21 cellular contexts compared by ENCODE assay signal in genomic region chr6:1855890-1856289, GRCh38.
A peak's percentile ranks its signal among the peaks of the same experiment; 100 is the strongest.
DNase-seq lines count a peak whose midpoint lies in the region; ATAC-seq, FAIRE-seq and TF ChIP-seq lines count a peak whose summit lies in the region.
"Had no signal": no experiment of that assay in that cellular context is flagged by ENCODE, and none has a peak within 500 bp of the region (broad histone marks: within the 10 kb centered on the region; RNA-seq: fewer than 3 reads in every experiment).

No MANE protein-coding gene starts in this region.

- CTCF ChIA-PET in SK-N-SH (lab: Yijun Ruan, JAX) = interaction anchor here (0.6 to 2.9 kb wide), 6 partner anchors 12 to 295 kb away, joined by 3 to 15 read pairs (median 3); no protein-coding TSS in a partner anchor

- H3K4me3 ChIP-seq in Karpas-422 (ENCODE audit: low read length) = no peak overlapping the region; the same call in 1 of the 2 replicates
- no peak overlapping the region for H3K4me3 ChIP-seq in SK-N-SH (ENCODE audit: low read depth in 2 of 2, low read length in 1 of 2)
- no peak overlapping the region for H3K4me3 ChIP-seq in small intestine (ENCODE audit: low read depth in 1 of 2, low read length in 2 of 2)
- H3K4me3 ChIP-seq: thoracic aorta had no signal

- no peaks in the 10 kb centered on the region for H3K27me3 Mint-ChIP-seq in stimulated activated memory B cell treated with anti-CD40 and anti-IgM and Interleukin-4, amounts not matched to agents 10 μg/mL and 1 μg/mL and 100 μg/mL, for 72 hours
- H3K27me3 Mint-ChIP-seq: activated naive CD4-positive, alpha-beta T cell treated with anti-CD3 and anti-CD28 coated beads, Interleukin-2, amount 50 U/mL, for 24 hours; dendritic cell treated with granulocyte-macrophage colony-stimulating factor and Interleukin-4, amounts not matched to agents 40 ng/mL and 50 ng/mL, for 4 days; naive B cell had no signal

- no peak for FAIRE-seq in small intestine (lab: Jason Lieb, UNC)
- FAIRE-seq: endometrium had no signal

- peaks cover 26% of the 10 kb centered on the region for H3K4me1 Mint-ChIP-seq in stimulated activated memory B cell treated with anti-CD40 and anti-IgM and Interleukin-4, amounts not matched to agents 10 μg/mL and 1 μg/mL and 100 μg/mL, for 72 hours
- H3K4me1 Mint-ChIP-seq: activated naive CD4-positive, alpha-beta T cell treated with anti-CD3 and anti-CD28 coated beads, Interleukin-2, amount 50 U/mL, for 24 hours had no signal

- no peaks in the 10 kb centered on the region for H3K36me3 Mint-ChIP-seq in stimulated activated memory B cell treated with anti-CD40 and anti-IgM and Interleukin-4, amounts not matched to agents 10 μg/mL and 1 μg/mL and 100 μg/mL, for 72 hours

- H3K4me3 Mint-ChIP-seq in stimulated activated memory B cell treated with anti-CD40 and anti-IgM and Interleukin-4, amounts not matched to agents 10 μg/mL and 1 μg/mL and 100 μg/mL, for 72 hours = no peak overlapping the region
- H3K4me3 Mint-ChIP-seq: activated naive CD4-positive, alpha-beta T cell treated with anti-CD3 and anti-CD28 coated beads, Interleukin-2, amount 50 U/mL, for 24 hours; dendritic cell treated with granulocyte-macrophage colony-stimulating factor and Interleukin-4, amounts not matched to agents 40 ng/mL and 50 ng/mL, for 4 days had no signal

- H3K9ac ChIP-seq in Karpas-422 (ENCODE audit: low read length) (no peak overlapping the region), SK-N-SH (no peak overlapping the region)

- H3K27ac ChIP-seq in Karpas-422 (ENCODE audit: low read length) (0 out of 2 replicates have a peak overlapping the region, but pooled peaks have one; percentile 6), SK-N-SH (ENCODE audit: low read depth in 2 of 2, low read length in 1 of 2) (peak overlapping the region in 1 of 2 experiments; percentile 68; a peak in 1 of 4 replicates), small intestine (ENCODE audit: low read depth in 1 of 2, low read length in 1 of 2) (no peak overlapping the region)
- H3K27ac ChIP-seq: thoracic aorta had no signal

- H2AFZ ChIP-seq in Karpas-422 (ENCODE audit: low read length) (no peak overlapping the region), SK-N-SH (ENCODE audit: low read depth) (no peak overlapping the region)

- H3K79me2 ChIP-seq in Karpas-422 (ENCODE audit: low read length) = no peaks in the 10 kb centered on the region
- H3K79me2 ChIP-seq in SK-N-SH (ENCODE audit: insufficient read depth) = no peaks in the 10 kb centered on the region

- H3K9me3 Mint-ChIP-seq in stimulated activated memory B cell treated with anti-CD40 and anti-IgM and Interleukin-4, amounts not matched to agents 10 μg/mL and 1 μg/mL and 100 μg/mL, for 72 hours = no peaks in the 10 kb centered on the region
- H3K9me3 Mint-ChIP-seq: activated naive CD4-positive, alpha-beta T cell treated with anti-CD3 and anti-CD28 coated beads, Interleukin-2, amount 50 U/mL, for 24 hours; dendritic cell treated with granulocyte-macrophage colony-stimulating factor and Interleukin-4, amounts not matched to agents 40 ng/mL and 50 ng/mL, for 4 days; naive B cell had no signal

- no peak for TF ChIP-seq CTCF in SK-N-SH (IDR thresholded peaks at IDR 0.05)

- no peak for TF ChIP-seq EP300 in SK-N-SH (IDR thresholded peaks at IDR 0.05; ENCODE audit: borderline replicate concordance in 1 of 2, low read depth in 1 of 2, low read length in 1 of 2)

- DNase-seq in NCI-H1417 (lab: John Stamatoyannopoulos, UW) = peak in 2 of 3 experiments; percentile 33 to 64
- DNase-seq in NCI-H1417 treated with DMSO at 0.1 percent for 48 hours (lab: John Stamatoyannopoulos, UW) = no peak
- DNase-seq in Karpas-422 = no peak
- DNase-seq in SK-N-SH = no peak
- no peak for DNase-seq in iPS-NIHi7 (ENCODE audit: extremely low spot score)
- no peak for DNase-seq in posterior cingulate gyrus
- DNase-seq in small intestine = no peak
- DNase-seq: mesendoderm; NCI-H2107; occipital lobe; retina; stimulated activated CD4-positive, alpha-beta T cell treated with anti-CD3 and anti-CD28 coated beads, Interleukin-2, amount 100 ng/mL, for 48 hours; stimulated activated naive CD4-positive, alpha-beta T cell; T-helper 2 cell had no signal

- peaks cover 22% of the 10 kb centered on the region for H3K4me1 ChIP-seq in Karpas-422 (ENCODE audit: low read length)
- H3K4me1 ChIP-seq in SK-N-SH (ENCODE audit: control insufficient read depth in 1 of 2, insufficient read depth in 2 of 2, low read depth in 1 of 2, low read length in 1 of 2) = peaks cover 10 to 37% of the 10 kb centered on the region in 2 experiments; a peak in 3 of 4 replicates
- peaks cover 0 to 5% of the 10 kb centered on the region in 2 donors for H3K4me1 ChIP-seq in small intestine (ENCODE audit: control insufficient read depth in 2 of 2, insufficient read depth in 1 of 2, low read depth in 1 of 2, low read length in 1 of 2)

- peak overlapping the region; percentile 14 for H3K27ac Mint-ChIP-seq in stimulated activated memory B cell treated with anti-CD40 and anti-IgM and Interleukin-4, amounts not matched to agents 10 μg/mL and 1 μg/mL and 100 μg/mL, for 72 hours
- H3K27ac Mint-ChIP-seq: activated naive CD4-positive, alpha-beta T cell treated with anti-CD3 and anti-CD28 coated beads, Interleukin-2, amount 50 U/mL, for 24 hours; dendritic cell treated with granulocyte-macrophage colony-stimulating factor and Interleukin-4, amounts not matched to agents 40 ng/mL and 50 ng/mL, for 4 days had no signal

- ATAC-seq in stimulated activated memory B cell treated with anti-CD40 and anti-IgM and Interleukin-4, amounts not matched to agents 10 μg/mL and 1 μg/mL and 100 μg/mL, for 72 hours = no peak

- H3K36me3 ChIP-seq in Karpas-422 (ENCODE audit: insufficient read depth, low read length) (no peaks in the 10 kb centered on the region), SK-N-SH (replicated peaks in 1 of 2; ENCODE audit: control insufficient read depth in 1 of 2, insufficient read depth in 2 of 2, low read length in 1 of 2) (no peaks in the 10 kb centered on the region), small intestine (ENCODE audit: control insufficient read depth in 2 of 2, insufficient read depth in 2 of 2, low read length in 2 of 2) (no peaks in the 10 kb centered on the region)
- H3K36me3 ChIP-seq: BE2C, thoracic aorta had no signal

- POLR2A ChIA-PET in SK-N-SH (lab: Yijun Ruan, JAX) = no interaction called here

- no peaks in the 10 kb centered on the region for H3K9me3 ChIP-seq in Karpas-422 (ENCODE audit: low read length)
- no peaks in the 10 kb centered on the region for H3K9me3 ChIP-seq in SK-N-SH
- H3K9me3 ChIP-seq in small intestine (ENCODE audit: control insufficient read depth, low read depth) = no peaks in the 10 kb centered on the region
- H3K9me3 ChIP-seq: BE2C, thoracic aorta had no signal

- 67% methylated on average over 4 of the region's 4 CpGs for WGBS in SK-N-SH (ENCODE audit: low lambda C conversion rate)
- 42 to 78% (median 46%) methylated on average over 4 of the region's 4 CpGs for WGBS in small intestine, 3 donors

- H3K9me2 ChIP-seq in Karpas-422 (replicated peaks; ENCODE audit: insufficient read depth, low read length) = no peaks in the 10 kb centered on the region
- H3K9me2 ChIP-seq in SK-N-SH = no peaks in the 10 kb centered on the region

- no peaks in the 10 kb centered on the region for H3F3A ChIP-seq in SK-N-SH (replicated peaks; ENCODE audit: insufficient read depth)

- H4K20me1 ChIP-seq in Karpas-422 (ENCODE audit: insufficient read depth, low read depth, low read length) (no peaks in the 10 kb centered on the region), SK-N-SH (ENCODE audit: insufficient read depth) (no peaks in the 10 kb centered on the region)

- TF ChIP-seq RAD21 in SK-N-SH (IDR thresholded peaks at IDR 0.05; ENCODE audit: low read length) = peak; percentile 22; the same call in 1 of the 2 replicates

- intact Hi-C loops in posterior cingulate gyrus (cut with DNase I) = no loop called here

- H3K27me3 ChIP-seq in Karpas-422 (ENCODE audit: low read length) (no peaks in the 10 kb centered on the region), SK-N-SH (ENCODE audit: insufficient read depth) (no peaks in the 10 kb centered on the region), small intestine (ENCODE audit: control insufficient read depth in 2 of 2, insufficient read depth in 2 of 2, low read length in 2 of 2) (no peaks in the 10 kb centered on the region)
- H3K27me3 ChIP-seq: BE2C had no signal

- H3K4me2 ChIP-seq in Karpas-422 (ENCODE audit: low read depth, low read length, poor library complexity, severe bottlenecking) = peak overlapping the region; percentile 33
- no peak overlapping the region; the same call in 1 of the 2 replicates for H3K4me2 ChIP-seq in SK-N-SH

TF ChIP-seq in SK-N-SH, 30 proteins besides CTCF, POLR2A, EP300 and RAD21 (continues in another document):
- TF ChIP-seq ELF1 (IDR thresholded peaks at IDR 0.05) = no peak
- TF ChIP-seq YY1 (IDR thresholded peaks at IDR 0.05; ENCODE audit: low read depth) = no peak
- no peak for TF ChIP-seq USF1 (IDR thresholded peaks at IDR 0.05; ENCODE audit: borderline replicate concordance, low read depth)
- TF ChIP-seq MAX (IDR thresholded peaks at IDR 0.05; ENCODE audit: low read depth) = no peak
- TF ChIP-seq NRF1 (IDR thresholded peaks at IDR 0.05; ENCODE audit: low read depth, low read length) = no peak
- no peak for TF ChIP-seq RFX5 (IDR thresholded peaks at IDR 0.05; ENCODE audit: low read length)
- no peak for TF ChIP-seq TEAD4 (IDR thresholded peaks at IDR 0.05; ENCODE audit: borderline replicate concordance, insufficient read depth)
- no peak for TF ChIP-seq SMC3 (IDR thresholded peaks at IDR 0.05; ENCODE audit: low read depth, low read length)
- TF ChIP-seq FOSL2 (IDR thresholded peaks at IDR 0.05; ENCODE audit: borderline replicate concordance, low read depth) = no peak
- TF ChIP-seq FOXM1 (IDR thresholded peaks at IDR 0.05; ENCODE audit: low read depth) = no peak
- no peak for TF ChIP-seq TCF12 (IDR thresholded peaks at IDR 0.05)

Comparison
In these comparisons a context has a peak if more than half of its experiments do, and no peak if none do; other contexts are left out.
1. DNase-seq: peak in NCI-H1417 (2 of 3); none in NCI-H1417 treated with DMSO at 0.1 percent for 48 hours (single experiment), Karpas-422 (single experiment), SK-N-SH (single experiment), iPS-NIHi7 (single experiment), posterior cingulate gyrus (0 of 10) and small intestine (single experiment).